ENCODE assay signal across 1 cellular context in genomic region chr10:8365935-8366911, GRCh38.
TF ChIP-seq lines count a peak whose summit lies in the region.

No MANE protein-coding gene starts in this region.

TF ChIP-seq in A549, 52 proteins besides CTCF, POLR2A, EP300 and RAD21 (continued from another document):
- TF ChIP-seq REST (IDR thresholded peaks at IDR 0.05) (no peak), CBX8 (IDR thresholded peaks at IDR 0.05) (no peak), CHD2 (IDR thresholded peaks at IDR 0.05; ENCODE audit: low read length, partially characterized antibody) (peak; percentile 30), MAFK (IDR thresholded peaks at IDR 0.05; ENCODE audit: partially characterized antibody) (no peak), ZC3H11A (IDR thresholded peaks at IDR 0.05) (no peak), KDM1A (IDR thresholded peaks at IDR 0.05; ENCODE audit: low read depth) (no peak), CEBPB (IDR thresholded peaks at IDR 0.05) (peak; percentile 83 to 91), MAX (IDR thresholded peaks at IDR 0.05) (peak; percentile 86), POLR2AphosphoS2 (conservative IDR thresholded peaks at IDR 0.05; ENCODE audit: low read length) (no peak), ZFP36 (IDR thresholded peaks at IDR 0.05; ENCODE audit: borderline replicate concordance, partially characterized antibody) (peak; percentile 96), RNF2 (IDR thresholded peaks at IDR 0.05; ENCODE audit: borderline replicate concordance, low read depth) (no peak), FOSB (CRISPR knock-in tag; IDR thresholded peaks at IDR 0.05) (no peak), FOXS1 (CRISPR knock-in tag; IDR thresholded peaks at IDR 0.05) (peak; percentile 47; the same call in 1 of the 2 replicates), JUNB (IDR thresholded peaks at IDR 0.05) (peak; percentile 96), HES2 (IDR thresholded peaks at IDR 0.05) (0 out of 2 replicates have a peak, but pooled peaks have one; percentile 60), NR3C1 (IDR thresholded peaks at IDR 0.05) (no peak), CHD4 (IDR thresholded peaks at IDR 0.05; ENCODE audit: borderline replicate concordance) (no peak), MAZ (IDR thresholded peaks at IDR 0.05; ENCODE audit: borderline replicate concordance, low read depth, low read length) (no peak), NFE2L2 (conservative IDR thresholded peaks at IDR 0.05; ENCODE audit: low read length) (no peak), KDM5A (IDR thresholded peaks at IDR 0.05) (no peak), ATOH8 (CRISPR knock-in tag; IDR thresholded peaks at IDR 0.05; ENCODE audit: low read depth) (peak; percentile 46), FOSL2 (IDR thresholded peaks at IDR 0.05) (peak; percentile 94), FOSL2 (CRISPR knock-in tag; IDR thresholded peaks at IDR 0.05) (peak; percentile 94), ESRRA (IDR thresholded peaks at IDR 0.05; ENCODE audit: borderline replicate concordance, low read length) (0 out of 2 replicates have a peak, but pooled peaks have one; percentile 20), HOXB13 (CRISPR knock-in tag; IDR thresholded peaks at IDR 0.05; ENCODE audit: low read depth) (peak; percentile 69; the same call in 1 of the 2 replicates), EHMT2 (IDR thresholded peaks at IDR 0.05; ENCODE audit: low read depth) (no peak), HEYL (CRISPR knock-in tag; IDR thresholded peaks at IDR 0.05) (no peak), E2F6 (IDR thresholded peaks at IDR 0.05; ENCODE audit: borderline replicate concordance, low read depth) (peak; percentile 74; the same call in 1 of the 2 replicates), CBX2 (IDR thresholded peaks at IDR 0.05; ENCODE audit: borderline replicate concordance, low read depth) (no peak)
